ENCODE assay signal across 8 cellular contexts in genomic region chr17:63082273-63082861, GRCh38.
DNase-seq lines count a peak whose midpoint lies in the region; ATAC-seq and TF ChIP-seq lines count a peak whose summit lies in the region.

No MANE protein-coding gene starts in this region.

- intact Hi-C loops in lower leg skin (cut with DNase I; ENCODE audit: low total_unique reads): no loop called here

- ATAC-seq in GM18909 (IDR thresholded peaks at IDR 0.05; ENCODE audit: poor library complexity, unreplicated experiment): no peak
- ATAC-seq in HG03342 (IDR thresholded peaks at IDR 0.05; ENCODE audit: unreplicated experiment): no peak

- TF ChIP-seq POLR2A in lower leg skin (IDR thresholded peaks at IDR 0.05): no peak

- TF ChIP-seq CTCF in lower leg skin (IDR thresholded peaks at IDR 0.05): no peak

- no peak overlapping the region for H3K4me3 ChIP-seq in lower leg skin (ENCODE audit: low read depth, poor library complexity, severe bottlenecking)

- DNase-seq in AML-193 (lab: John Stamatoyannopoulos, UW): peak; percentile 37 to 38
- peak; percentile 54 for DNase-seq in HT-29 (ENCODE audit: low spot score)
- DNase-seq in amniotic epithelial cell (ENCODE audit: low read depth): peak; percentile 52
- peak; percentile 11 for DNase-seq in kidney glomerular epithelial cell (lab: John Stamatoyannopoulos, UW)
- no peak for DNase-seq in lower leg skin (ENCODE audit: low spot score in 2 of 2)
- DNase-seq in cerebellar cortex (ENCODE audit: low spot score): no peak

- 96 to 99% methylated on average over 2 of the region's 2 CpGs for WGBS in lower leg skin, 2 donors

Comparison
In these comparisons a context has a peak if more than half of its experiments do, and no peak if none do; other contexts are left out.
1. DNase-seq: peak in AML-193 (2 of 2), HT-29 (single experiment), amniotic epithelial cell (single experiment) and kidney glomerular epithelial cell (single experiment); none in lower leg skin (0 of 2) and cerebellar cortex (single experiment).